Comparison of ENCODE assay signal across 8 cellular contexts in genomic region chr12:76346798-76347420, GRCh38. TPM values are rescaled to one million over a fixed set of nuclear protein-coding genes. Genes with fewer than 3 reads are reported as not detected.
DNase-seq lines count a peak whose midpoint lies in the region; ATAC-seq and TF ChIP-seq lines count a peak whose summit lies in the region.

No MANE protein-coding gene starts in this region.

- H3K4me3 ChIP-seq in DOHH2 (ENCODE audit: low read length) (peak overlapping the region; percentile 83), foreskin fibroblast (ENCODE audit: low read depth in 1 of 2, low read length in 2 of 2) (peak overlapping the region; percentile 63 to 97)

- peak overlapping the region; percentile 96 for H3K4me3 Mint-ChIP-seq in progenitor cell of endocrine pancreas (ENCODE audit: low read depth)

- H3K4me1 ChIP-seq in DOHH2 (ENCODE audit: control insufficient read depth, low read length) = peaks cover 19% of the 10 kb centered on the region

- peaks cover 14% of the 10 kb centered on the region for H3K79me2 ChIP-seq in DOHH2 (ENCODE audit: control insufficient read depth, low read length)

- H3K36me3 ChIP-seq in DOHH2 (ENCODE audit: control insufficient read depth, low read length) = peaks cover 5% of the 10 kb centered on the region; the same call in 1 of the 2 replicates

- H3K27ac Mint-ChIP-seq in progenitor cell of endocrine pancreas = peak overlapping the region; percentile 98

- no peaks in the 10 kb centered on the region for H3K27me3 ChIP-seq in DOHH2 (ENCODE audit: control insufficient read depth, low read length)

- peak; percentile 32 for ATAC-seq in GM21390 (IDR thresholded peaks at IDR 0.05; ENCODE audit: unreplicated experiment)
- no peak for ATAC-seq in GM18498 (IDR thresholded peaks at IDR 0.05; ENCODE audit: unreplicated experiment)
- ATAC-seq in HG03097 (IDR thresholded peaks at IDR 0.05; ENCODE audit: low FRiP score, unreplicated experiment) = no peak

- H3K36me3 Mint-ChIP-seq in progenitor cell of endocrine pancreas (ENCODE audit: insufficient read depth) = no peaks in the 10 kb centered on the region

- TF ChIP-seq CTCF in DOHH2 (IDR thresholded peaks at IDR 0.05; ENCODE audit: low read depth, low read length, poor library complexity, severe bottlenecking) (peak; percentile 44), foreskin fibroblast (IDR thresholded peaks at IDR 0.05; ENCODE audit: low read depth, low read length) (peak; percentile 47), progenitor cell of endocrine pancreas (IDR thresholded peaks at IDR 0.05; ENCODE audit: unreplicated experiment) (no peak)

- H3K9me3 ChIP-seq in DOHH2 (ENCODE audit: control insufficient read depth, insufficient read depth, low read length) = no peaks in the 10 kb centered on the region

- no peaks in the 10 kb centered on the region for H3K27me3 Mint-ChIP-seq in progenitor cell of endocrine pancreas

- no peaks in the 10 kb centered on the region for H3K9me3 Mint-ChIP-seq in progenitor cell of endocrine pancreas (ENCODE audit: low read depth)

- DNase-seq in NCI-H1417 (lab: John Stamatoyannopoulos, UW) = peak in 2 of 3 experiments; percentile 14 to 61
- DNase-seq in activated CD4-positive, alpha-beta T cell treated with anti-CD3 and anti-CD28 coated beads, Interleukin-2, amount 50 U/mL, for 48 hours = peak; percentile 20 to 36
- peak; percentile 67 to 84 for DNase-seq in foreskin fibroblast
- no peak for DNase-seq in progenitor cell of endocrine pancreas (ENCODE audit: low spot score, unreplicated experiment)

- H3K9me2 ChIP-seq in DOHH2 (replicated peaks; ENCODE audit: control insufficient read depth, low read length) = no peaks in the 10 kb centered on the region

- peak overlapping the region; percentile 85 for H3K4me2 ChIP-seq in DOHH2 (ENCODE audit: low read length)

- peaks cover 15% of the 10 kb centered on the region for H3K4me1 Mint-ChIP-seq in progenitor cell of endocrine pancreas (ENCODE audit: low read depth)

- H3K27ac ChIP-seq in DOHH2 (ENCODE audit: low read depth, low read length) = no peak overlapping the region

- H3F3A ChIP-seq in DOHH2 (ENCODE audit: control insufficient read depth, insufficient read depth) = no peaks in the 10 kb centered on the region; the same call in 1 of the 2 replicates

- no peaks in the 10 kb centered on the region for H4K20me1 ChIP-seq in DOHH2 (ENCODE audit: control insufficient read depth, insufficient read depth, low read depth, low read length)

RNA-seq across cellular contexts. Expression of gene BBS10, which starts 1.3 kb away (rescaled TPM):
- total RNA-seq in progenitor cell of endocrine pancreas = 12.7 and 12.9 TPM in 2 replicates
